In the genomic region with DNA sequence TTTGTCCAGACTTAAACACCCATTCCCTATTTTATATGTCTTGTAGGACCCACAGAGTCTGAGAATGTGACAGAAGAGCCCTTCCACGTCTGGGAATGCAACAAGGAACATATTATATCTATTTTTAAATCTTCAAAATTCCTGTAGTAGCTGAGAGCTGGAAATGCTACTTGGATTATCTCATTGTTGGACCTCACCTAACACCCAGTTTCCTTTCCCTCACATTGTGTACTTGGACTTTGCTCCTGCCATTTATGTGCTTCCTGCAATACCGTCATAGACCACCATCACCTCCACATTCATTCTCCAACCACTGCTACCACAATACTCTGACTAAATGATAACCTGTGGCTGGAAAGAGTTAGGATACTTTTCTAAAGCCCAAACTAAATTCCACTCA, we compare ENCODE assay signal across 1 cellular context.
TF ChIP-seq lines count a peak whose summit lies in the region.

No MANE protein-coding gene starts in this region.

TF ChIP-seq in GM23338, 12 proteins besides CTCF, POLR2A, EP300 and RAD21 (continued from another document):
- TF ChIP-seq, protein P1, sequence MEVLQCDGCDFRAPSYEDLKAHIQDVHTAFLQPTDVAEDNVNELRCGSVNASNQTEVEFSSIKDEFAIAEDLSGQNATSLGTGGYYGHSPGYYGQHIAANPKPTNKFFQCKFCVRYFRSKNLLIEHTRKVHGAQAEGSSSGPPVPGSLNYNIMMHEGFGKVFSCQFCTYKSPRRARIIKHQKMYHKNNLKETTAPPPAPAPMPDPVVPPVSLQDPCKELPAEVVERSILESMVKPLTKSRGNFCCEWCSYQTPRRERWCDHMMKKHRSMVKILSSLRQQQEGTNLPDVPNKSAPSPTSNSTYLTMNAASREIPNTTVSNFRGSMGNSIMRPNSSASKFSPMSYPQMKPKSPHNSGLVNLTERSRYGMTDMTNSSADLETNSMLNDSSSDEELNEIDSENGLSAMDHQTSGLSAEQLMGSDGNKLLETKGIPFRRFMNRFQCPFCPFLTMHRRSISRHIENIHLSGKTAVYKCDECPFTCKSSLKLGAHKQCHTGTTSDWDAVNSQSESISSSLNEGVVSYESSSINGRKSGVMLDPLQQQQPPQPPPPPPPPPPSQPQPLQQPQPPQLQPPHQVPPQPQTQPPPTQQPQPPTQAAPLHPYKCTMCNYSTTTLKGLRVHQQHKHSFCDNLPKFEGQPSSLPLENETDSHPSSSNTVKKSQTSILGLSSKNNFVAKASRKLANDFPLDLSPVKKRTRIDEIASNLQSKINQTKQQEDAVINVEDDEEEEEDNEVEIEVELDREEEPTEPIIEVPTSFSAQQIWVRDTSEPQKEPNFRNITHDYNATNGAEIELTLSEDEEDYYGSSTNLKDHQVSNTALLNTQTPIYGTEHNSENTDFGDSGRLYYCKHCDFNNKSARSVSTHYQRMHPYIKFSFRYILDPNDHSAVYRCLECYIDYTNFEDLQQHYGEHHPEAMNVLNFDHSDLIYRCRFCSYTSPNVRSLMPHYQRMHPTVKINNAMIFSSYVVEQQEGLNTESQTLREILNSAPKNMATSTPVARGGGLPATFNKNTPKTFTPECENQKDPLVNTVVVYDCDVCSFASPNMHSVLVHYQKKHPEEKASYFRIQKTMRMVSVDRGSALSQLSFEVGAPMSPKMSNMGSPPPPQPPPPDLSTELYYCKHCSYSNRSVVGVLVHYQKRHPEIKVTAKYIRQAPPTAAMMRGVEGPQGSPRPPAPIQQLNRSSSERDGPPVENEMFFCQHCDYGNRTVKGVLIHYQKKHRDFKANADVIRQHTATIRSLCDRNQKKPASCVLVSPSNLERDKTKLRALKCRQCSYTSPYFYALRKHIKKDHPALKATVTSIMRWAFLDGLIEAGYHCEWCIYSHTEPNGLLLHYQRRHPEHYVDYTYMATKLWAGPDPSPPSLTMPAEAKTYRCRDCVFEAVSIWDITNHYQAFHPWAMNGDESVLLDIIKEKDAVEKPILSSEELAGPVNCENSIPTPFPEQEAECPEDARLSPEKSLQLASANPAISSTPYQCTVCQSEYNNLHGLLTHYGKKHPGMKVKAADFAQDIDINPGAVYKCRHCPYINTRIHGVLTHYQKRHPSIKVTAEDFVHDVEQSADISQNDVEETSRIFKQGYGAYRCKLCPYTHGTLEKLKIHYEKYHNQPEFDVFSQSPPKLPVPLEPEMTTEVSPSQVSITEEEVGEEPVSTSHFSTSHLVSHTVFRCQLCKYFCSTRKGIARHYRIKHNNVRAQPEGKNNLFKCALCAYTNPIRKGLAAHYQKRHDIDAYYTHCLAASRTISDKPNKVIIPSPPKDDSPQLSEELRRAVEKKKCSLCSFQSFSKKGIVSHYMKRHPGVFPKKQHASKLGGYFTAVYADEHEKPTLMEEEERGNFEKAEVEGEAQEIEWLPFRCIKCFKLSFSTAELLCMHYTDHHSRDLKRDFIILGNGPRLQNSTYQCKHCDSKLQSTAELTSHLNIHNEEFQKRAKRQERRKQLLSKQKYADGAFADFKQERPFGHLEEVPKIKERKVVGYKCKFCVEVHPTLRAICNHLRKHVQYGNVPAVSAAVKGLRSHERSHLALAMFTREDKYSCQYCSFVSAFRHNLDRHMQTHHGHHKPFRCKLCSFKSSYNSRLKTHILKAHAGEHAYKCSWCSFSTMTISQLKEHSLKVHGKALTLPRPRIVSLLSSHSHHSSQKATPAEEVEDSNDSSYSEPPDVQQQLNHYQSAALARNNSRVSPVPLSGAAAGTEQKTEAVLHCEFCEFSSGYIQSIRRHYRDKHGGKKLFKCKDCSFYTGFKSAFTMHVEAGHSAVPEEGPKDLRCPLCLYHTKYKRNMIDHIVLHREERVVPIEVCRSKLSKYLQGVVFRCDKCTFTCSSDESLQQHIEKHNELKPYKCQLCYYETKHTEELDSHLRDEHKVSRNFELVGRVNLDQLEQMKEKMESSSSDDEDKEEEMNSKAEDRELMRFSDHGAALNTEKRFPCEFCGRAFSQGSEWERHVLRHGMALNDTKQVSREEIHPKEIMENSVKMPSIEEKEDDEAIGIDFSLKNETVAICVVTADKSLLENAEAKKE (CRISPR knock-in tag; IDR thresholded peaks at IDR 0.05), result no peak
- no peak for TF ChIP-seq JUNB (IDR thresholded peaks at IDR 0.05; ENCODE audit: unreplicated experiment)
